ENCODE assay signal across 11 cellular contexts in genomic region chr5:1118738-1119137, GRCh38. TPM values are rescaled to one million over a fixed set of nuclear protein-coding genes. Genes with fewer than 3 reads are reported as not detected.
A peak's percentile ranks its signal among the peaks of the same experiment; 100 is the strongest.
DNase-seq lines count a peak whose midpoint lies in the region; ATAC-seq and TF ChIP-seq lines count a peak whose summit lies in the region.
"Had no signal": no experiment of that assay in that cellular context is flagged by ENCODE, and none has a peak within 500 bp of the region (broad histone marks: within the 10 kb centered on the region; RNA-seq: fewer than 3 reads in every experiment).

No MANE protein-coding gene starts in this region.

- no peaks in the 10 kb centered on the region for H3K36me3 ChIP-seq in gastroesophageal sphincter
- no peaks in the 10 kb centered on the region for H3K36me3 ChIP-seq in ovary

- TF ChIP-seq CTCF in gastroesophageal sphincter (IDR thresholded peaks at IDR 0.05) (no peak), ovary (IDR thresholded peaks at IDR 0.05) (no peak), CD14-positive monocyte (IDR thresholded peaks at IDR 0.05) (no peak)

- H3K4me1 Mint-ChIP-seq in stimulated activated memory B cell treated with anti-CD40 and anti-IgM and Interleukin-4, amounts not matched to agents 10 μg/mL and 1 μg/mL and 100 μg/mL, for 72 hours = peaks cover 9% of the 10 kb centered on the region
- H3K4me1 Mint-ChIP-seq in CD14-positive monocyte (peaks cover 4% of the 10 kb centered on the region), immature natural killer cell (no peaks in the 10 kb centered on the region)

- H3K9me3 ChIP-seq in gastroesophageal sphincter (no peaks in the 10 kb centered on the region), ovary (no peaks in the 10 kb centered on the region)

- TF ChIP-seq EP300 in gastroesophageal sphincter (IDR thresholded peaks at IDR 0.05) (no peak), ovary (IDR thresholded peaks at IDR 0.05) (no peak)

- TF ChIP-seq POLR2A in gastroesophageal sphincter (IDR thresholded peaks at IDR 0.05) = no peak
- no peak for TF ChIP-seq POLR2A in ovary (IDR thresholded peaks at IDR 0.05)

- ATAC-seq in gastroesophageal sphincter (peak; percentile 68), GM21526 (IDR thresholded peaks at IDR 0.05; ENCODE audit: low FRiP score, unreplicated experiment) (no peak)
- no peak for ATAC-seq in stimulated activated memory B cell treated with anti-CD40 and anti-IgM and Interleukin-4, amounts not matched to agents 10 μg/mL and 1 μg/mL and 100 μg/mL, for 72 hours

- no peaks in the 10 kb centered on the region for H3K27me3 Mint-ChIP-seq in stimulated activated memory B cell treated with anti-CD40 and anti-IgM and Interleukin-4, amounts not matched to agents 10 μg/mL and 1 μg/mL and 100 μg/mL, for 72 hours
- H3K27me3 Mint-ChIP-seq in CD14-positive monocyte (ENCODE audit: low read depth in 3 of 3) (peaks cover 3 to 16% (median 4%) of the 10 kb centered on the region in 3 donors), immature natural killer cell (ENCODE audit: low read depth in 3 of 3) (peaks cover 0 to 4% (median 2%) of the 10 kb centered on the region in 3 donors)

- H3K4me3 ChIP-seq in gastroesophageal sphincter = no peak overlapping the region
- no peak overlapping the region for H3K4me3 ChIP-seq in ovary

- H3K36me3 Mint-ChIP-seq in stimulated activated memory B cell treated with anti-CD40 and anti-IgM and Interleukin-4, amounts not matched to agents 10 μg/mL and 1 μg/mL and 100 μg/mL, for 72 hours = no peaks in the 10 kb centered on the region
- H3K36me3 Mint-ChIP-seq in CD14-positive monocyte (no peaks in the 10 kb centered on the region), immature natural killer cell (no peaks in the 10 kb centered on the region)

- H3K27ac Mint-ChIP-seq in stimulated activated memory B cell treated with anti-CD40 and anti-IgM and Interleukin-4, amounts not matched to agents 10 μg/mL and 1 μg/mL and 100 μg/mL, for 72 hours = no peak overlapping the region
- no peak overlapping the region for H3K27ac Mint-ChIP-seq in CD14-positive monocyte
- no peak overlapping the region for H3K27ac Mint-ChIP-seq in immature natural killer cell

- intact Hi-C loops in ovary (cut with DNase I) = no loop called here
- intact Hi-C loops in CD14-positive monocyte (cut with micrococcal nuclease) = no loop called here

- H3K27me3 ChIP-seq in gastroesophageal sphincter = no peaks in the 10 kb centered on the region
- H3K27me3 ChIP-seq in ovary = no peaks in the 10 kb centered on the region

- H3K4me1 ChIP-seq in gastroesophageal sphincter = peaks cover 0 to 31% (median 9%) of the 10 kb centered on the region in 3 donors
- H3K4me1 ChIP-seq in ovary (ENCODE audit: insufficient read depth) = peaks cover 12% of the 10 kb centered on the region

- DNase-seq in Daoy (ENCODE audit: low read depth) (peak; percentile 65), NCI-H510A (lab: John Stamatoyannopoulos, UW) (peak; percentile 49), ovary (peak; percentile 57 to 81 (median 68)), CD14-positive monocyte (ENCODE audit: low spot score) (no peak), immature natural killer cell (no peak)
- DNase-seq: activated naive CD4-positive, alpha-beta T cell treated with anti-CD3 and anti-CD28 coated beads, Interleukin-2, amount 50 U/mL, for 16 hours; NCI-H1048; T-helper 9 cell had no signal

- H3K9me3 Mint-ChIP-seq in stimulated activated memory B cell treated with anti-CD40 and anti-IgM and Interleukin-4, amounts not matched to agents 10 μg/mL and 1 μg/mL and 100 μg/mL, for 72 hours = no peaks in the 10 kb centered on the region
- peaks cover 0 to 3% (median 0%) of the 10 kb centered on the region in 7 donors for H3K9me3 Mint-ChIP-seq in CD14-positive monocyte
- no peaks in the 10 kb centered on the region for H3K9me3 Mint-ChIP-seq in immature natural killer cell

- peak overlapping the region in 2 of 4 donors; percentile 38 to 55 for H3K27ac ChIP-seq in gastroesophageal sphincter
- H3K27ac ChIP-seq in ovary = peak overlapping the region in 1 of 2 donors; percentile 10

- 20% methylated on average over 2 of the region's 15 CpGs; no CpG with 5 or more reads in 1 of the 2 donors for WGBS in gastroesophageal sphincter (ENCODE audit: low coverage in 1 of 2), 2 donors
- WGBS in ovary, 3 donors = 8 to 24% (median 12%) methylated on average over 13 to 15 of the region's 15 CpGs

- no peak overlapping the region for H3K4me3 Mint-ChIP-seq in stimulated activated memory B cell treated with anti-CD40 and anti-IgM and Interleukin-4, amounts not matched to agents 10 μg/mL and 1 μg/mL and 100 μg/mL, for 72 hours
- H3K4me3 Mint-ChIP-seq in CD14-positive monocyte (no peak overlapping the region), immature natural killer cell (no peak overlapping the region)

RNA-seq across cellular contexts. Expression of gene SLC12A7, which starts 6.9 kb away (rescaled TPM):
- 3.0 and 3.2 TPM in 2 replicates for total RNA-seq in Daoy (2014; rRNA removed; shearing (Covaris generic))
- total RNA-seq in gastroesophageal sphincter = 10 to 100 TPM; 18.8 to 28.7 (median 24.5) TPM
- total RNA-seq in ovary = 10 to 100 TPM in 6 of 7 donors, 1 to 10 TPM in 1; 9.8 to 33.9 (median 23.2) TPM
- 10 to 100 TPM in 1 of 2 donors, 1 to 10 TPM in 1; 5.9 to 12.2 TPM for polyA plus RNA-seq in ovary
- polyA plus RNA-seq in CD14-positive monocyte = 10 to 100 TPM in 1 of 2 donors, 1 to 10 TPM in 1; 8.2 to 12.5 TPM
- polyA plus RNA-seq in immature natural killer cell = 10 to 100 TPM in 1 of 3 donors, 1 to 10 TPM in 2; 9.5 to 18.2 (median 9.7) TPM

Comparison
In these comparisons a context has a peak if more than half of its experiments do, and no peak if none do; other contexts are left out.
1. DNase-seq: peak in Daoy (single experiment), NCI-H510A (single experiment) and ovary (5 of 5); none in CD14-positive monocyte (single experiment) and immature natural killer cell (0 of 3).